Comparison of ENCODE assay signal across 9 cellular contexts in genomic region chr11:103110406-103110805, GRCh38. TPM values are rescaled to one million over a fixed set of nuclear protein-coding genes. Genes with fewer than 3 reads are reported as not detected.
DNase-seq lines count a peak whose midpoint lies in the region; ATAC-seq, FAIRE-seq and TF ChIP-seq lines count a peak whose summit lies in the region.
"Had no signal": no experiment of that assay in that cellular context is flagged by ENCODE, and none has a peak within 500 bp of the region (broad histone marks: within the 10 kb centered on the region; RNA-seq: fewer than 3 reads in every experiment).

No MANE protein-coding gene starts in this region.

- H3K9me3 ChIP-seq in GM23248 (ENCODE audit: low read depth) (no peaks in the 10 kb centered on the region), keratinocyte (ENCODE audit: control insufficient read depth, low read depth, low read length) (no peaks in the 10 kb centered on the region)

- H4K20me1 ChIP-seq in GM23248 (ENCODE audit: insufficient read depth) (no peaks in the 10 kb centered on the region), keratinocyte (ENCODE audit: control insufficient read depth, extremely low read depth, insufficient read depth, low read length) (no peaks in the 10 kb centered on the region)

- no peaks in the 10 kb centered on the region for H3K27me3 ChIP-seq in GM23248 (replicated peaks; ENCODE audit: insufficient read depth)
- H3K27me3 ChIP-seq in keratinocyte (ENCODE audit: control insufficient read depth, extremely low read depth, insufficient read depth, low read length) = no peaks in the 10 kb centered on the region

- H3K79me2 ChIP-seq in GM23248 (ENCODE audit: insufficient read depth) = peaks cover 27% of the 10 kb centered on the region
- peaks cover 21% of the 10 kb centered on the region for H3K79me2 ChIP-seq in keratinocyte (ENCODE audit: control insufficient read depth, insufficient read depth, low read length)

- H3K4me1 ChIP-seq in GM23248 (ENCODE audit: insufficient read depth) (peaks cover 16% of the 10 kb centered on the region), keratinocyte (ENCODE audit: control insufficient read depth, extremely low read depth, insufficient read depth, low read length) (peaks cover 19% of the 10 kb centered on the region)

- H3K4me2 ChIP-seq in GM23248 (ENCODE audit: unreplicated experiment) (peak overlapping the region; percentile 97), keratinocyte (ENCODE audit: control insufficient read depth, extremely low read depth, insufficient read depth, low read depth, low read length) (peak overlapping the region; percentile 90)

- H3K9ac ChIP-seq in GM23248 (peak overlapping the region; percentile 93), keratinocyte (ENCODE audit: control insufficient read depth, extremely low read depth, insufficient read depth, low read length) (peak overlapping the region; percentile 92)

- intact Hi-C loops in posterior vena cava (cut with DNase I) = no loop called here

- H3K4me3 ChIP-seq in GM23248 (peak overlapping the region; percentile 97), keratinocyte (ENCODE audit: control insufficient read depth in 2 of 3, extremely low read depth in 1 of 3, insufficient read depth in 2 of 3, low read depth in 1 of 3, low read length in 3 of 3) (peak overlapping the region; percentile 63 to 97 (median 92))

- DNase-seq in GM23248 = peak; percentile 80
- peak; percentile 67 for DNase-seq in amniotic epithelial cell (ENCODE audit: low read depth)
- no peak for DNase-seq in keratinocyte (ENCODE audit: low read depth, low spot score)
- no peak for DNase-seq in NCI-H446 treated with DMSO at 0.1 percent for 48 hours (lab: John Stamatoyannopoulos, UW)
- no peak for DNase-seq in posterior vena cava (ENCODE audit: low spot score)
- DNase-seq in T-helper 9 cell = no peak
- DNase-seq: NCI-H2081 had no signal

- H3F3A ChIP-seq in GM23248 (ENCODE audit: insufficient read depth) = peaks cover 9% of the 10 kb centered on the region

- FAIRE-seq in keratinocyte (lab: Jason Lieb, UNC) = no peak

- H3K9me1 ChIP-seq in keratinocyte (ENCODE audit: control insufficient read depth, extremely low read depth, insufficient read depth, low read length) = no peaks in the 10 kb centered on the region

- dilution Hi-C loops in keratinocyte (cut with MboI; ENCODE audit: extremely low pct_ligation_motif_present, low sequenced_read_pairs) = no loop called here

- TF ChIP-seq CTCF in 22Rv1 (IDR thresholded peaks at IDR 0.05) (peak; percentile 13; the same call in 1 of the 2 replicates), keratinocyte (optimal IDR thresholded peaks at IDR 0.05 in 1 of 3, IDR thresholded peaks at IDR 0.05 in 1 of 3, conservative IDR thresholded peaks at IDR 0.05 in 1 of 3; ENCODE audit: extremely low read depth in 1 of 3, insufficient read depth in 2 of 3, low read length in 3 of 3) (peak in 1 of 3 experiments; percentile 29)

- peak overlapping the region; percentile 99 for H2AFZ ChIP-seq in GM23248
- H2AFZ ChIP-seq in keratinocyte (ENCODE audit: control insufficient read depth, low read length) = peak overlapping the region; percentile 97

- ATAC-seq in GM19467 (IDR thresholded peaks at IDR 0.05; ENCODE audit: unreplicated experiment) = no peak

- no peak overlapping the region for H3K27ac ChIP-seq in 22Rv1
- peak overlapping the region; percentile 94 for H3K27ac ChIP-seq in GM23248
- H3K27ac ChIP-seq in keratinocyte (ENCODE audit: control insufficient read depth, insufficient read depth, low read length) = peak overlapping the region; percentile 93

- in situ Hi-C loops in GM23248 (cut with MboI) = no loop called here

- H3K9me2 ChIP-seq in GM23248 (ENCODE audit: insufficient read depth) = no peaks in the 10 kb centered on the region

- H3K36me3 ChIP-seq in GM23248 (ENCODE audit: low read depth) = peaks cover 5% of the 10 kb centered on the region; the same call in 1 of the 2 replicates
- peaks cover 0 to 2% of the 10 kb centered on the region in 2 experiments for H3K36me3 ChIP-seq in keratinocyte (ENCODE audit: control insufficient read depth in 2 of 2, extremely low read depth in 1 of 2, insufficient read depth in 2 of 2, low read length in 2 of 2)

RNA-seq across cellular contexts. Expression of gene DYNC2H1, which starts 1.2 kb away (rescaled TPM):
- total RNA-seq in GM23248 (2014; rRNA removed; shearing (Covaris generic)) = 24.7 and 27.0 TPM in 2 replicates
- polyA plus RNA-seq in GM23248 (2016; fragmentation: Nextera tagmentation; extraction: Ambion mirVana) (7.0 and 9.3 TPM in 2 replicates), keratinocyte (10.3 to 18.5 TPM (median 15.2 TPM) in 3 replicates)
- polyA plus RNA-seq in keratinocyte (2011; ENCODE audit: low read depth) = 20.9 TPM
- 5.3 and 11.3 TPM in 2 replicates for polyA plus RNA-seq in keratinocyte (2011; cell fraction: cytosol; rRNA removed)
- 39.9 and 43.5 TPM in 2 replicates for polyA plus RNA-seq in keratinocyte (2011; cell fraction: nucleus; rRNA removed)
- polyA plus RNA-seq in keratinocyte (2012; ENCODE audit: low replicate concordance) = 5.0 and 10.9 TPM in 2 replicates
- polyA minus RNA-seq in keratinocyte = 3.0 to 59.1 TPM (median 28.8 TPM) in 3 replicates
- 11.5 TPM for polyA minus RNA-seq in keratinocyte (2011; cell fraction: cytosol; rRNA and poly(A)+ RNA removed)
- polyA minus RNA-seq in keratinocyte (2011; cell fraction: nucleus; rRNA and poly(A)+ RNA removed) = 43.9 and 86.3 TPM in 2 replicates
- total RNA-seq in posterior vena cava = 10 to 100 TPM; 15.8 to 24.1 TPM

RNA-seq across cellular contexts. Expression of gene DCUN1D5, which starts 18.4 kb away (rescaled TPM):
- total RNA-seq in GM23248 (2014; rRNA removed; shearing (Covaris generic)) = 76.0 and 87.6 TPM in 2 replicates
- polyA plus RNA-seq in GM23248 (2016; fragmentation: Nextera tagmentation; extraction: Ambion mirVana) (73.5 and 80.1 TPM in 2 replicates), keratinocyte (52.1 to 95.6 TPM (median 64.0 TPM) in 3 replicates)
- polyA plus RNA-seq in keratinocyte (2011; ENCODE audit: low read depth) = 31.2 TPM
- polyA plus RNA-seq in keratinocyte (2011; cell fraction: cytosol; rRNA removed) = 66.6 and 98.8 TPM in 2 replicates
- 42.0 and 51.3 TPM in 2 replicates for polyA plus RNA-seq in keratinocyte (2011; cell fraction: nucleus; rRNA removed)
- 57.3 and 78.7 TPM in 2 replicates for polyA plus RNA-seq in keratinocyte (2012; ENCODE audit: low replicate concordance)
- polyA minus RNA-seq in keratinocyte = 7.1 to 31.2 TPM (median 11.6 TPM) in 3 replicates
- 42.0 TPM for polyA minus RNA-seq in keratinocyte (2011; cell fraction: cytosol; rRNA and poly(A)+ RNA removed)
- polyA minus RNA-seq in keratinocyte (2011; cell fraction: nucleus; rRNA and poly(A)+ RNA removed) = 18.9 and 21.1 TPM in 2 replicates
- total RNA-seq in posterior vena cava = 10 to 100 TPM; 19.7 to 26.4 TPM

Comparison
In these comparisons a context has a peak if more than half of its experiments do, and no peak if none do; other contexts are left out.
1. DNase-seq: peak in GM23248 (single experiment) and amniotic epithelial cell (single experiment); none in keratinocyte (single experiment), NCI-H446 treated with DMSO at 0.1 percent for 48 hours (single experiment), posterior vena cava (single experiment) and T-helper 9 cell (single experiment).